ENCODE assay signal across 8 cellular contexts in the genomic region with DNA sequence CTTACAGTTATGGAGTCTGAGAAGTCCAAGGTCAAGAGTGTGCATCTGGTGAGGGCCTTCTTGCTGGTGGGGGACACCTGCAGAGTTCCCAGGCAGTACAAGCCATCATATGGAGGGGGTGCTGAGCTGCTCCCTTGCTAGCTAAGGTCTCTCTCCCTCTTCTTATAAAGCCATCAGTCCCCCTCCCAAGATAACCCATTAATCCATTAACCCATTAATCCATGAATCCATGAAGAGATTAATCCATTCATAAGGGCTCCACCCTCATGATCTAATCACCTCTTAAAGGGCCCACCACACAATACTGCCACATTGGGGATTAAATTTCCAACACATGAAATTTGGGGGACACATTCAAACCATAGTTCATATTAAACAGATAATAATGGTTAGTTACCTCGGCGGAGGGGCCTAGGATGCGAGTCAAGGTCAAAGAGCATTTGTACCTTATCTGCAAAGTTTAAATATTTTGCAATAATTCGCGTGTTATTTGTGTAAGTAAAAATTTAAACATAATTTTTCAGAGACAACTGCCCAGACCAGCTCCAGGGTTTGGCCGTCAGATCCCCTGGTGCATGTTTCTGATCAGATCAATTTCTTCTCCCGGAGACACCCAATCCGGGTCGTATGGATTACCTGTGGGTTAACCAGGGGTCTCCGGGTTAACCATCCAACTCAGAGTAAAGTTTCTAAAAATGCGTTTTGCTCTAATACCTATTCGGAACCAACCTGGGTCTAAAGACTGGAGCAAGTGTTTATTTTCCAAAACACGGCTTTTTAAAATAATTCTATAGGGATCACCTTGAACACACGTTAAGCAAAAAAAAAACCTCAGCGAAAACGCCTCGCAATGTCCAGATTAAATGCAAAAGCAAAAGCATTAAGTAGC. TPM values are rescaled to one million over a fixed set of nuclear protein-coding genes. Genes with fewer than 3 reads are reported as not detected.
A peak's percentile ranks its signal among the peaks of the same experiment; 100 is the strongest.
DNase-seq lines count a peak whose midpoint lies in the region; ATAC-seq, FAIRE-seq and TF ChIP-seq lines count a peak whose summit lies in the region.

No MANE protein-coding gene starts in this region.

- H3K27ac Mint-ChIP-seq in activated naive CD8-positive, alpha-beta T cell treated with anti-CD3 and anti-CD28 coated beads, Interleukin-2, amount 10 ng/mL, durations not matched to agents 7 days and 5 days, result peak overlapping the region; percentile 95

- H3K27me3 ChIP-seq in KMS-11 (ENCODE audit: insufficient read depth, low read depth) (no peaks in the 10 kb centered on the region), keratinocyte (ENCODE audit: control insufficient read depth, extremely low read depth, insufficient read depth, low read length) (no peaks in the 10 kb centered on the region), stomach (no peaks in the 10 kb centered on the region)

- H3K4me3 Mint-ChIP-seq in activated naive CD8-positive, alpha-beta T cell treated with anti-CD3 and anti-CD28 coated beads, Interleukin-2, amount 10 ng/mL, durations not matched to agents 7 days and 5 days, result peak overlapping the region; percentile 93

- no peak for DNase-seq in activated naive CD8-positive, alpha-beta T cell treated with anti-CD3 and anti-CD28 coated beads, Interleukin-2, amount 10 ng/mL, durations not matched to agents 7 days and 5 days
- DNase-seq in keratinocyte (ENCODE audit: low read depth, low spot score), result no peak
- no peak for DNase-seq in stomach
- no peak for DNase-seq in central memory CD4-positive, alpha-beta T cell
- DNase-seq in activated CD4-positive, CD25-positive, alpha-beta regulatory T cell (lab: John Stamatoyannopoulos, UW), result no peak
- DNase-seq in stimulated activated naive CD4-positive, alpha-beta T cell (lab: John Stamatoyannopoulos, UW), result no peak

- H3K36me3 ChIP-seq in KMS-11 (ENCODE audit: insufficient read depth) (no peaks in the 10 kb centered on the region), keratinocyte (ENCODE audit: control insufficient read depth in 2 of 2, extremely low read depth in 1 of 2, insufficient read depth in 2 of 2, low read length in 2 of 2) (peaks cover 0 to 9% of the 10 kb centered on the region in 2 experiments), stomach (peaks cover 0 to 1% (median under 1%) of the 10 kb centered on the region in 4 donors)

- ATAC-seq in activated naive CD8-positive, alpha-beta T cell treated with anti-CD3 and anti-CD28 coated beads, Interleukin-2, amount 10 ng/mL, durations not matched to agents 7 days and 5 days (ENCODE audit: low read depth), result no peak

- H3K4me3 ChIP-seq in GM12875 (ENCODE audit: low read depth, low read length), result peak overlapping the region; percentile 47
- H3K4me3 ChIP-seq in KMS-11 (IDR thresholded peaks at IDR 0.05; ENCODE audit: insufficient read depth, low read depth, low read length), result peak overlapping the region; percentile 47
- H3K4me3 ChIP-seq in keratinocyte (ENCODE audit: control insufficient read depth in 2 of 3, extremely low read depth in 1 of 3, insufficient read depth in 2 of 3, low read depth in 1 of 3, low read length in 3 of 3), result peak overlapping the region; percentile 51 to 76 (median 66)
- H3K4me3 ChIP-seq in stomach, result peak overlapping the region; percentile 79 to 98 (median 82)

- POLR2A ChIA-PET in activated naive CD8-positive, alpha-beta T cell treated with anti-CD3 and anti-CD28 coated beads, Interleukin-2, amount 10 ng/mL, durations not matched to agents 7 days and 5 days (lab: Charles Lee), result interaction anchor here (0.7 to 4.0 kb wide), 4 partner anchors 56 to 105 kb away, joined by 3 to 38 read pairs (median 20); a partner anchor contains a TSS

- H3K9ac ChIP-seq in KMS-11, result peak overlapping the region; percentile 48; the same call in 1 of the 2 replicates
- peak overlapping the region; percentile 65 for H3K9ac ChIP-seq in keratinocyte (ENCODE audit: control insufficient read depth, extremely low read depth, insufficient read depth, low read length)

- H2AFZ ChIP-seq in KMS-11 (ENCODE audit: low read depth) (peak overlapping the region; percentile 77), keratinocyte (ENCODE audit: control insufficient read depth, low read length) (peak overlapping the region; percentile 83)

- H3K9me3 Mint-ChIP-seq in activated naive CD8-positive, alpha-beta T cell treated with anti-CD3 and anti-CD28 coated beads, Interleukin-2, amount 10 ng/mL, durations not matched to agents 7 days and 5 days, result no peaks in the 10 kb centered on the region

- peaks cover 7% of the 10 kb centered on the region for H3K36me3 Mint-ChIP-seq in activated naive CD8-positive, alpha-beta T cell treated with anti-CD3 and anti-CD28 coated beads, Interleukin-2, amount 10 ng/mL, durations not matched to agents 7 days and 5 days

- intact Hi-C loops in stomach (cut with DNase I; ENCODE audit: low total_unique reads), result loop anchor here (5.0 kb wide), 1 partner anchor 94 kb away; no protein-coding TSS in a partner anchor

- H3K27ac ChIP-seq in KMS-11 (peak overlapping the region; percentile 16; the same call in 1 of the 2 replicates), keratinocyte (ENCODE audit: control insufficient read depth, insufficient read depth, low read length) (peak overlapping the region; percentile 35), stomach (peak overlapping the region in 4 of 5 donors; percentile 94 to 98 (median 96))

- H4K20me1 ChIP-seq in KMS-11 (ENCODE audit: insufficient read depth) (peaks cover 14% of the 10 kb centered on the region; the same call in 1 of the 2 replicates), keratinocyte (ENCODE audit: control insufficient read depth, extremely low read depth, insufficient read depth, low read length) (peaks cover 13% of the 10 kb centered on the region)

- TF ChIP-seq CTCF in GM12875 (IDR thresholded peaks at IDR 0.05; ENCODE audit: borderline replicate concordance, insufficient read depth, low read depth, low read length) (no peak), KMS-11 (conservative IDR thresholded peaks at IDR 0.05; ENCODE audit: low read depth, low read length) (no peak), keratinocyte (optimal IDR thresholded peaks at IDR 0.05 in 1 of 3, IDR thresholded peaks at IDR 0.05 in 1 of 3, conservative IDR thresholded peaks at IDR 0.05 in 1 of 3; ENCODE audit: extremely low read depth in 1 of 3, insufficient read depth in 2 of 3, low read length in 3 of 3) (no peak), stomach (IDR thresholded peaks at IDR 0.05) (no peak)

- WGBS in stomach, 5 donors, result 2 to 4% (median 3%) methylated on average over 17 of the region's 17 CpGs

- H3K79me2 ChIP-seq in KMS-11 (ENCODE audit: insufficient read depth, low read depth) (peaks cover 39% of the 10 kb centered on the region), keratinocyte (ENCODE audit: control insufficient read depth, insufficient read depth, low read length) (peaks cover 35% of the 10 kb centered on the region)

- no peaks in the 10 kb centered on the region for H3K9me1 ChIP-seq in keratinocyte (ENCODE audit: control insufficient read depth, extremely low read depth, insufficient read depth, low read length)

- H3K9me3 ChIP-seq in keratinocyte (ENCODE audit: control insufficient read depth, low read depth, low read length) (no peaks in the 10 kb centered on the region), stomach (no peaks in the 10 kb centered on the region)

- peaks cover 32% of the 10 kb centered on the region for H3K4me1 Mint-ChIP-seq in activated naive CD8-positive, alpha-beta T cell treated with anti-CD3 and anti-CD28 coated beads, Interleukin-2, amount 10 ng/mL, durations not matched to agents 7 days and 5 days

- peaks cover 29% of the 10 kb centered on the region for H3K4me1 ChIP-seq in KMS-11 (ENCODE audit: low read depth, poor library complexity, severe bottlenecking)
- peaks cover 9% of the 10 kb centered on the region for H3K4me1 ChIP-seq in keratinocyte (ENCODE audit: control insufficient read depth, extremely low read depth, insufficient read depth, low read length)
- H3K4me1 ChIP-seq in stomach, result peaks cover 18 to 46% (median 35%) of the 10 kb centered on the region in 4 donors

- no peak for FAIRE-seq in keratinocyte (lab: Jason Lieb, UNC)

- dilution Hi-C loops in keratinocyte (cut with MboI; ENCODE audit: extremely low pct_ligation_motif_present, low sequenced_read_pairs), result no loop called here

- TF ChIP-seq EP300 in stomach (IDR thresholded peaks at IDR 0.05), result no peak

- H3K4me2 ChIP-seq in KMS-11 (peak overlapping the region; percentile 43), keratinocyte (ENCODE audit: control insufficient read depth, extremely low read depth, insufficient read depth, low read depth, low read length) (peak overlapping the region; percentile 87)

- no peak for TF ChIP-seq POLR2A in stomach (IDR thresholded peaks at IDR 0.05)

- peaks cover 2% of the 10 kb centered on the region for H3K27me3 Mint-ChIP-seq in activated naive CD8-positive, alpha-beta T cell treated with anti-CD3 and anti-CD28 coated beads, Interleukin-2, amount 10 ng/mL, durations not matched to agents 7 days and 5 days

RNA-seq across cellular contexts. Expression of a gene that starts 0.7 kb away (rescaled TPM):
- 10 to 100 TPM; 53.2 to 56.9 TPM for total RNA-seq in activated naive CD8-positive, alpha-beta T cell treated with anti-CD3 and anti-CD28 coated beads, Interleukin-2, amount 10 ng/mL, durations not matched to agents 7 days and 5 days
- polyA plus RNA-seq in keratinocyte, result 38.0 to 83.3 TPM (median 74.0 TPM) in 3 replicates
- 60.0 TPM for polyA plus RNA-seq in keratinocyte (2011; ENCODE audit: low read depth)
- polyA plus RNA-seq in keratinocyte (2011; cell fraction: cytosol; rRNA removed), result 48.0 and 56.3 TPM in 2 replicates
- 74.8 and 87.1 TPM in 2 replicates for polyA plus RNA-seq in keratinocyte (2011; cell fraction: nucleus; rRNA removed)
- 30.5 and 39.1 TPM in 2 replicates for polyA plus RNA-seq in keratinocyte (2012; ENCODE audit: low replicate concordance)
- 184 to 243 TPM (median 200 TPM) in 3 replicates for polyA minus RNA-seq in keratinocyte
- 57.2 TPM for polyA minus RNA-seq in keratinocyte (2011; cell fraction: cytosol; rRNA and poly(A)+ RNA removed)
- polyA minus RNA-seq in keratinocyte (2011; cell fraction: nucleus; rRNA and poly(A)+ RNA removed), result 60.6 and 72.9 TPM in 2 replicates
- 10 to 100 TPM; 51.3 to 99.1 (median 76.5) TPM for total RNA-seq in stomach
- polyA plus RNA-seq in stomach, result 10 to 100 TPM; 13.1 to 19.3 (median 16.2) TPM

Comparison
In these comparisons a context has a peak if more than half of its experiments do, and no peak if none do; other contexts are left out.
1. H3K27ac ChIP-seq: peak in every context shown above with its lines; median percentile 96 in stomach; 35 in keratinocyte; 16 in KMS-11.